14 cellular contexts compared by ENCODE assay signal in genomic region chr9:73577867-73578266, GRCh38.
DNase-seq lines count a peak whose midpoint lies in the region; ATAC-seq and TF ChIP-seq lines count a peak whose summit lies in the region.
"Had no signal": no experiment of that assay in that cellular context is flagged by ENCODE, and none has a peak within 500 bp of the region (broad histone marks: within the 10 kb centered on the region; RNA-seq: fewer than 3 reads in every experiment).

No MANE protein-coding gene starts in this region.

- H3K9ac ChIP-seq in adipocyte (ENCODE audit: low read length): no peak overlapping the region
- H3K9ac ChIP-seq: parathyroid adenoma had no signal

- DNase-seq in Daoy (ENCODE audit: low read depth): peak; percentile 73
- DNase-seq in NCI-H1436 treated with DMSO at 0.1 percent for 48 hours (lab: John Stamatoyannopoulos, UW): peak; percentile 52
- DNase-seq in adipocyte (ENCODE audit: low read depth): peak; percentile 3
- DNase-seq in kidney epithelial cell (ENCODE audit: low read depth): peak; percentile 9
- DNase-seq in T-helper 1 cell: no peak
- no peak for DNase-seq in kidney glomerular epithelial cell (lab: John Stamatoyannopoulos, UW)
- DNase-seq: activated CD8-positive, alpha-beta T cell treated with anti-CD3 and anti-CD28 coated beads for 36 hours; CD4-positive, alpha-beta T cell; Karpas-422; stimulated activated CD4-positive, alpha-beta T cell treated with anti-CD3 and anti-CD28 coated beads, Interleukin-2, amount 100 ng/mL, for 24 hours; stimulated activated naive CD4-positive, alpha-beta T cell treated with Interleukin-2 at 50 U/mL for 16 hours had no signal

- no peaks in the 10 kb centered on the region for H3K36me3 ChIP-seq in adipocyte (ENCODE audit: control insufficient read depth, insufficient read depth, low read length, severe bottlenecking)
- H3K36me3 ChIP-seq in kidney epithelial cell (ENCODE audit: control insufficient read depth, insufficient read depth, low read length): no peaks in the 10 kb centered on the region

- no peak overlapping the region for H3K4me3 ChIP-seq in adipocyte (ENCODE audit: low read length)
- no peak overlapping the region for H3K4me3 ChIP-seq in kidney epithelial cell (ENCODE audit: low read depth, low read length)

- no peak for TF ChIP-seq CTCF in kidney epithelial cell (IDR thresholded peaks at IDR 0.05; ENCODE audit: insufficient read depth, low read length, poor library complexity, severe bottlenecking)

- H3K27me3 ChIP-seq in adipocyte (replicated peaks; ENCODE audit: control insufficient read depth, insufficient read depth, low read length) (peaks cover 5% of the 10 kb centered on the region), kidney epithelial cell (ENCODE audit: control insufficient read depth, insufficient read depth, low read length) (no peaks in the 10 kb centered on the region)

- no peak for ATAC-seq in GM19455 (IDR thresholded peaks at IDR 0.05; ENCODE audit: unreplicated experiment)
- ATAC-seq in GM19395 (IDR thresholded peaks at IDR 0.05; ENCODE audit: unreplicated experiment): no peak
- ATAC-seq: activated CD8-positive, alpha-beta T cell treated with anti-CD3 and anti-CD28 coated beads for 36 hours had no signal

- H3K4me1 ChIP-seq in adipocyte (ENCODE audit: control insufficient read depth, insufficient read depth, low read length): no peaks in the 10 kb centered on the region
- H3K4me1 ChIP-seq: parathyroid adenoma had no signal

- no peaks in the 10 kb centered on the region for H3K9me3 ChIP-seq in adipocyte (ENCODE audit: control insufficient read depth, low read length)

Comparison
In these comparisons a context has a peak if more than half of its experiments do, and no peak if none do; other contexts are left out.
1. DNase-seq: peak in Daoy (single experiment), NCI-H1436 treated with DMSO at 0.1 percent for 48 hours (single experiment), adipocyte (single experiment) and kidney epithelial cell (single experiment); none in T-helper 1 cell (0 of 5) and kidney glomerular epithelial cell (single experiment).